6 cellular contexts compared by ENCODE assay signal in genomic region chr19:7918062-7918614, GRCh38. TPM values are rescaled to one million over a fixed set of nuclear protein-coding genes. Genes with fewer than 3 reads are reported as not detected.
DNase-seq lines count a peak whose midpoint lies in the region; ATAC-seq and TF ChIP-seq lines count a peak whose summit lies in the region.
"Not testable (repeated sequence)": the region's sequence is repeated elsewhere in the genome, so short reads cannot be mapped to it uniquely, and the experiment has no call there.

No MANE protein-coding gene starts in this region.

- not testable (repeated sequence) for DNase-seq in CD4-positive, CD25-positive, alpha-beta regulatory T cell; Panc1 (ENCODE audit: low read depth, low spot score); epithelial cell of proximal tubule (ENCODE audit: low read depth); mesenchymal stem cell

- H4K91ac ChIP-seq in mesenchymal stem cell (ENCODE audit: low read length) = peak overlapping the region; percentile 78

- peaks cover 0 to 51% (median 19%) of the 10 kb centered on the region in 4 donors for H3K4me1 Mint-ChIP-seq in CD4-positive, CD25-positive, alpha-beta regulatory T cell
- H3K4me1 Mint-ChIP-seq in activated naive CD8-positive, alpha-beta T cell (ENCODE audit: low read depth) = peaks cover 28% of the 10 kb centered on the region
- peaks cover 60% of the 10 kb centered on the region for H3K4me1 Mint-ChIP-seq in stimulated activated memory B cell treated with anti-CD40 and anti-IgM and Interleukin-4, amounts not matched to agents 10 μg/mL and 1 μg/mL and 100 μg/mL, for 72 hours

- peak overlapping the region; percentile 35 for H2BK15ac ChIP-seq in mesenchymal stem cell (ENCODE audit: low read depth, poor library complexity, severe bottlenecking)

- peak overlapping the region; percentile 30 to 89 (median 66) for H3K4me3 Mint-ChIP-seq in CD4-positive, CD25-positive, alpha-beta regulatory T cell
- peak overlapping the region; percentile 32 for H3K4me3 Mint-ChIP-seq in activated naive CD8-positive, alpha-beta T cell
- H3K4me3 Mint-ChIP-seq in stimulated activated memory B cell treated with anti-CD40 and anti-IgM and Interleukin-4, amounts not matched to agents 10 μg/mL and 1 μg/mL and 100 μg/mL, for 72 hours = peak overlapping the region; percentile 49

- in situ Hi-C loops in Panc1 (cut with HindIII; ENCODE audit: low pct_unique_long_range_greater_than_20kb, low sequenced_read_pairs) = not testable (repeated sequence)

- not testable (repeated sequence) for H2AK5ac ChIP-seq in mesenchymal stem cell (ENCODE audit: low read length, severe bottlenecking)

- intact Hi-C loops in Panc1 (cut with micrococcal nuclease; ENCODE audit: unreplicated experiment) = not testable (repeated sequence)

- not testable (repeated sequence) for H3K14ac ChIP-seq in mesenchymal stem cell (ENCODE audit: low read length in 2 of 2)

- peak overlapping the region in 1 of 2 experiments; percentile 54 for H3K4ac ChIP-seq in mesenchymal stem cell (ENCODE audit: low read depth in 1 of 2, low read length in 2 of 2)

- not testable (repeated sequence) for H2AFZ ChIP-seq in mesenchymal stem cell (ENCODE audit: low read depth, low read length)

- POLR2A ChIA-PET in Panc1 (lab: Charles Lee) = not testable (repeated sequence)

- H4K8ac ChIP-seq in mesenchymal stem cell (ENCODE audit: low read length) = peak overlapping the region; percentile 94

- not testable (repeated sequence) for H3K79me1 ChIP-seq in mesenchymal stem cell (replicated peaks; ENCODE audit: low read length, poor library complexity, severe bottlenecking)

- peak overlapping the region; percentile 54 for H3K4me2 ChIP-seq in mesenchymal stem cell (ENCODE audit: low read length, poor library complexity, severe bottlenecking)

- ATAC-seq in CD4-positive, CD25-positive, alpha-beta regulatory T cell (ENCODE audit: low read depth in 2 of 2); Panc1; stimulated activated memory B cell treated with anti-CD40 and anti-IgM and Interleukin-4, amounts not matched to agents 10 μg/mL and 1 μg/mL and 100 μg/mL, for 72 hours: not testable (repeated sequence)

- H3K9me3 Mint-ChIP-seq in CD4-positive, CD25-positive, alpha-beta regulatory T cell; activated naive CD8-positive, alpha-beta T cell (ENCODE audit: low read depth); stimulated activated memory B cell treated with anti-CD40 and anti-IgM and Interleukin-4, amounts not matched to agents 10 μg/mL and 1 μg/mL and 100 μg/mL, for 72 hours: not testable (repeated sequence)

- H3K9ac ChIP-seq in mesenchymal stem cell (ENCODE audit: low read length) = not testable (repeated sequence)

- not testable (repeated sequence) for H3K4me3 ChIP-seq in CD4-positive, CD25-positive, alpha-beta regulatory T cell (ENCODE audit: low read depth, low read length)
- peak overlapping the region; percentile 61 to 62 for H3K4me3 ChIP-seq in Panc1 (ENCODE audit: low read depth in 2 of 2, low read length in 2 of 2)
- peak overlapping the region; percentile 89 for H3K4me3 ChIP-seq in epithelial cell of proximal tubule (ENCODE audit: low read depth, low read length)
- H3K4me3 ChIP-seq in mesenchymal stem cell (ENCODE audit: insufficient read depth in 1 of 2, low read depth in 1 of 2, low read length in 2 of 2) = peak overlapping the region; percentile 42 to 63

- peaks cover 51% of the 10 kb centered on the region for H3K4me1 ChIP-seq in CD4-positive, CD25-positive, alpha-beta regulatory T cell (ENCODE audit: control insufficient read depth, insufficient read depth, low read length, poor library complexity, severe bottlenecking)
- H3K4me1 ChIP-seq in Panc1 (ENCODE audit: control insufficient read depth, insufficient read depth, low read length) (peaks cover 16% of the 10 kb centered on the region), mesenchymal stem cell (ENCODE audit: control insufficient read depth, insufficient read depth, low read depth, low read length) (peaks cover 41% of the 10 kb centered on the region)

- peak; percentile 52 for TF ChIP-seq CTCF in Panc1 (IDR thresholded peaks at IDR 0.05)
- TF ChIP-seq CTCF in epithelial cell of proximal tubule (conservative IDR thresholded peaks at IDR 0.05; ENCODE audit: low read depth, low read length) = not testable (repeated sequence)

- peak overlapping the region; percentile 68 to 84 for H2BK12ac ChIP-seq in mesenchymal stem cell (ENCODE audit: low read length in 2 of 2)

- BruUV-seq in Panc1 (replicated peaks; lab: Mats Ljungman, UMichigan) = not testable (repeated sequence)

- not testable (repeated sequence) for H3K9me3 ChIP-seq in CD4-positive, CD25-positive, alpha-beta regulatory T cell (ENCODE audit: control insufficient read depth in 2 of 2, low read length in 2 of 2); Panc1 (ENCODE audit: control insufficient read depth, insufficient read depth, low read depth, low read length); mesenchymal stem cell (ENCODE audit: control insufficient read depth, low read length)

- CTCF ChIA-PET in Panc1 (lab: Charles Lee) = interaction anchor here (0.8 kb wide), 1 partner anchor 23 kb away, joined by 3 read pairs; no protein-coding TSS in a partner anchor

- H2BK5ac ChIP-seq in mesenchymal stem cell (ENCODE audit: low read depth, low read length, poor library complexity, severe bottlenecking) = not testable (repeated sequence)

- H3K27me3 ChIP-seq in CD4-positive, CD25-positive, alpha-beta regulatory T cell (ENCODE audit: control insufficient read depth, insufficient read depth, low read length) = peaks cover 11% of the 10 kb centered on the region
- H3K27me3 ChIP-seq in Panc1 (ENCODE audit: control insufficient read depth, insufficient read depth, low read length) = not testable (repeated sequence)
- peaks cover 21 to 31% of the 10 kb centered on the region in 2 experiments for H3K27me3 ChIP-seq in mesenchymal stem cell (ENCODE audit: control insufficient read depth in 1 of 2, insufficient read depth in 1 of 2, low read length in 2 of 2)

- not testable (repeated sequence) for H3K23ac ChIP-seq in mesenchymal stem cell (ENCODE audit: low read length in 2 of 2)

- peaks cover 43% of the 10 kb centered on the region for H3K27me3 Mint-ChIP-seq in CD4-positive, CD25-positive, alpha-beta regulatory T cell
- not testable (repeated sequence) for H3K27me3 Mint-ChIP-seq in activated naive CD8-positive, alpha-beta T cell
- peaks cover 46% of the 10 kb centered on the region for H3K27me3 Mint-ChIP-seq in stimulated activated memory B cell treated with anti-CD40 and anti-IgM and Interleukin-4, amounts not matched to agents 10 μg/mL and 1 μg/mL and 100 μg/mL, for 72 hours

- H3K36me3 Mint-ChIP-seq in CD4-positive, CD25-positive, alpha-beta regulatory T cell; activated naive CD8-positive, alpha-beta T cell: not testable (repeated sequence)
- H3K36me3 Mint-ChIP-seq in stimulated activated memory B cell treated with anti-CD40 and anti-IgM and Interleukin-4, amounts not matched to agents 10 μg/mL and 1 μg/mL and 100 μg/mL, for 72 hours = peaks cover 19% of the 10 kb centered on the region

- H3K36me3 ChIP-seq in CD4-positive, CD25-positive, alpha-beta regulatory T cell (ENCODE audit: control insufficient read depth, insufficient read depth, low read length); Panc1 (ENCODE audit: control insufficient read depth, insufficient read depth, low read length): not testable (repeated sequence)
- H3K36me3 ChIP-seq in mesenchymal stem cell (ENCODE audit: control insufficient read depth in 1 of 2, insufficient read depth in 2 of 2, low read depth in 1 of 2, low read length in 2 of 2) = peaks cover 18 to 35% of the 10 kb centered on the region in 2 experiments

- H3K27ac ChIP-seq in CD4-positive, CD25-positive, alpha-beta regulatory T cell (ENCODE audit: insufficient read depth, low read length, poor library complexity, severe bottlenecking); mesenchymal stem cell (ENCODE audit: low read length, poor library complexity, severe bottlenecking): not testable (repeated sequence)
- H3K27ac ChIP-seq in Panc1 (ENCODE audit: low read length) = peak overlapping the region; percentile 44

- WGBS in mesenchymal stem cell = 57% methylated on average over 18 of the region's 29 CpGs

- peak overlapping the region; percentile 12 for H2BK120ac ChIP-seq in mesenchymal stem cell (ENCODE audit: low read depth, low read length)

- peak overlapping the region in 1 of 2 experiments; percentile 88 for H3K18ac ChIP-seq in mesenchymal stem cell (ENCODE audit: low read depth in 1 of 2, low read length in 2 of 2)

- H3K27ac Mint-ChIP-seq in CD4-positive, CD25-positive, alpha-beta regulatory T cell = peak overlapping the region in 2 of 3 donors; percentile 59 to 73
- not testable (repeated sequence) for H3K27ac Mint-ChIP-seq in activated naive CD8-positive, alpha-beta T cell; stimulated activated memory B cell treated with anti-CD40 and anti-IgM and Interleukin-4, amounts not matched to agents 10 μg/mL and 1 μg/mL and 100 μg/mL, for 72 hours

RNA-seq across cellular contexts. Expression of gene SNAPC2, which starts 2.0 kb away (rescaled TPM):
- 12.1 TPM for total RNA-seq in CD4-positive, CD25-positive, alpha-beta regulatory T cell
- polyA plus RNA-seq in CD4-positive, CD25-positive, alpha-beta regulatory T cell = 10 to 100 TPM; 14.3 to 22.1 (median 17.2) TPM
- total RNA-seq in Panc1 (2021; ENCODE audit: unreplicated experiment) (63.0 TPM), epithelial cell of proximal tubule (29.1 and 34.2 TPM in 2 replicates)
- 64.0 TPM for polyA plus RNA-seq in Panc1 (2012; ENCODE audit: insufficient read length)
- polyA plus RNA-seq in mesenchymal stem cell (2013, experiment 1 of 2) = 25.1 TPM
- polyA plus RNA-seq in mesenchymal stem cell (2013, experiment 2 of 2) = 25.1 TPM

RNA-seq across cellular contexts. Expression of gene TGFBR3L, which starts 3.5 kb away (rescaled TPM):
- total RNA-seq in CD4-positive, CD25-positive, alpha-beta regulatory T cell = 1.1 TPM
- not detected for polyA plus RNA-seq in CD4-positive, CD25-positive, alpha-beta regulatory T cell
- total RNA-seq in Panc1 (2021; ENCODE audit: unreplicated experiment) (12.5 TPM), epithelial cell of proximal tubule (1.6 and 16.8 TPM in 2 replicates)
- 38.6 TPM for polyA plus RNA-seq in Panc1 (2012; ENCODE audit: insufficient read length)
- 3.1 TPM for polyA plus RNA-seq in mesenchymal stem cell (2013, experiment 1 of 2)
- polyA plus RNA-seq in mesenchymal stem cell (2013, experiment 2 of 2) = 2.7 TPM

RNA-seq across cellular contexts. Expression of gene CTXN1, which starts 7.8 kb away (rescaled TPM):
- total RNA-seq in CD4-positive, CD25-positive, alpha-beta regulatory T cell = not detected
- not detected for polyA plus RNA-seq in CD4-positive, CD25-positive, alpha-beta regulatory T cell
- total RNA-seq in Panc1 (2021; ENCODE audit: unreplicated experiment) (89.4 TPM), epithelial cell of proximal tubule (12.4 and 42.8 TPM in 2 replicates)
- polyA plus RNA-seq in Panc1 (2012; ENCODE audit: insufficient read length) = 269 TPM
- 20.6 TPM for polyA plus RNA-seq in mesenchymal stem cell (2013, experiment 1 of 2)
- polyA plus RNA-seq in mesenchymal stem cell (2013, experiment 2 of 2) = 19.0 TPM

RNA-seq across cellular contexts. Expression of gene MAP2K7, which starts 14.5 kb away (rescaled TPM):
- 93.4 TPM for total RNA-seq in CD4-positive, CD25-positive, alpha-beta regulatory T cell
- 1 to 10 TPM; 1.7 to 3.7 (median 2.6) TPM for polyA plus RNA-seq in CD4-positive, CD25-positive, alpha-beta regulatory T cell
- total RNA-seq in Panc1 (2021; ENCODE audit: unreplicated experiment) = 32.9 TPM
- 35.2 TPM for polyA plus RNA-seq in Panc1 (2012; ENCODE audit: insufficient read length)
- total RNA-seq in epithelial cell of proximal tubule = 7.6 and 14.6 TPM in 2 replicates
- polyA plus RNA-seq in mesenchymal stem cell (2013, experiment 1 of 2) = 19.1 TPM
- 18.7 TPM for polyA plus RNA-seq in mesenchymal stem cell (2013, experiment 2 of 2)

RNA-seq across cellular contexts. Expression of gene TIMM44, which starts 25.3 kb away (rescaled TPM):
- 72.5 TPM for total RNA-seq in CD4-positive, CD25-positive, alpha-beta regulatory T cell
- polyA plus RNA-seq in CD4-positive, CD25-positive, alpha-beta regulatory T cell = 10 to 100 TPM; 14.0 to 16.5 (median 15.0) TPM
- 105 TPM for total RNA-seq in Panc1 (2021; ENCODE audit: unreplicated experiment)
- 123 TPM for polyA plus RNA-seq in Panc1 (2012; ENCODE audit: insufficient read length)
- 39.0 and 108 TPM in 2 replicates for total RNA-seq in epithelial cell of proximal tubule
- 43.2 TPM for polyA plus RNA-seq in mesenchymal stem cell (2013, experiment 1 of 2)
- 41.3 TPM for polyA plus RNA-seq in mesenchymal stem cell (2013, experiment 2 of 2)

Comparison
In these comparisons a context has a peak if more than half of its experiments do, and no peak if none do; other contexts are left out.
1. RNA of gene CTXN1, which starts 7.8 kb away (total RNA-seq): 89.4 TPM in Panc1 (single experiment) and 12.4 to 42.8 TPM in epithelial cell of proximal tubule; not detected in CD4-positive, CD25-positive, alpha-beta regulatory T cell (single experiment); every median in the first group is over 10 times any median in the second.
2. Peak in every context shown above with its lines, with median percentiles within 50 percentile points of each other: H3K4me3 Mint-ChIP-seq.